ENCODE assay signal across 8 cellular contexts in genomic region chr9:91193658-91194391, GRCh38.
A peak's percentile ranks its signal among the peaks of the same experiment; 100 is the strongest.
DNase-seq lines count a peak whose midpoint lies in the region; ATAC-seq and TF ChIP-seq lines count a peak whose summit lies in the region.

No MANE protein-coding gene starts in this region.

- H3K27ac ChIP-seq in neutrophil (peak overlapping the region; percentile 74), subcutaneous abdominal adipose tissue (ENCODE audit: low read depth, low read length) (peak overlapping the region; percentile 100)

- no peaks in the 10 kb centered on the region for H3K9me3 ChIP-seq in BE2C
- H3K9me3 ChIP-seq in neutrophil: no peaks in the 10 kb centered on the region
- H3K9me3 ChIP-seq in subcutaneous abdominal adipose tissue (ENCODE audit: control insufficient read depth in 5 of 5, low read length in 5 of 5): no peaks in the 10 kb centered on the region

- peak overlapping the region; percentile 86 to 97 (median 95) for H3K9ac ChIP-seq in subcutaneous abdominal adipose tissue (ENCODE audit: low read length in 5 of 5)

- peak; percentile 61 for ATAC-seq in GM19328 (IDR thresholded peaks at IDR 0.05; ENCODE audit: unreplicated experiment)

- H3K4me3 ChIP-seq in BE2C (ENCODE audit: low read depth, low read length) (peak overlapping the region; percentile 69), neutrophil (ENCODE audit: low read depth in 1 of 2, low read length in 1 of 2) (peak overlapping the region; percentile 68 to 72), subcutaneous abdominal adipose tissue (ENCODE audit: low read depth in 1 of 5, low read length in 5 of 5) (peak overlapping the region; percentile 59 to 74 (median 63))

- H3K36me3 ChIP-seq in BE2C (no peaks in the 10 kb centered on the region), neutrophil (no peaks in the 10 kb centered on the region), subcutaneous abdominal adipose tissue (ENCODE audit: control insufficient read depth in 5 of 5, insufficient read depth in 5 of 5, low read length in 5 of 5) (no peaks in the 10 kb centered on the region)

- TF ChIP-seq CTCF in BE2C (IDR thresholded peaks at IDR 0.05; ENCODE audit: low read depth, low read length) (no peak), neutrophil (IDR thresholded peaks at IDR 0.05) (no peak)

- H3K27me3 ChIP-seq in BE2C (no peaks in the 10 kb centered on the region), neutrophil (peaks cover 24% of the 10 kb centered on the region), subcutaneous abdominal adipose tissue (ENCODE audit: control insufficient read depth in 5 of 5, insufficient read depth in 4 of 5, low read length in 5 of 5) (no peaks in the 10 kb centered on the region)

- peak; percentile 65 for DNase-seq in BE2C
- peak; percentile 89 for DNase-seq in HK-2 (ENCODE audit: unreplicated experiment)
- DNase-seq in SIG-M5 treated with dmso at 0.1 percent for 504 hours (lab: John Stamatoyannopoulos, UW; ENCODE audit: unreplicated experiment): peak; percentile 70
- peak; percentile 29 to 47 (median 46) for DNase-seq in activated naive CD4-positive, alpha-beta T cell (lab: John Stamatoyannopoulos, UW)
- peak; percentile 54 for DNase-seq in germinal center (ENCODE audit: low spot score)

- H3K4me1 ChIP-seq in BE2C (peaks cover 6% of the 10 kb centered on the region; the same call in 1 of the 2 replicates), neutrophil (ENCODE audit: control insufficient read depth in 1 of 2, insufficient read depth in 1 of 2, low read depth in 1 of 2, low read length in 1 of 2) (peaks cover 33 to 55% of the 10 kb centered on the region in 2 experiments), subcutaneous abdominal adipose tissue (ENCODE audit: control insufficient read depth in 5 of 5, insufficient read depth in 5 of 5, low read length in 5 of 5) (peaks cover 12 to 72% (median 57%) of the 10 kb centered on the region in 5 donors)

Comparison
In these comparisons a context has a peak if more than half of its experiments do, and no peak if none do; other contexts are left out.
1. Peak in every context shown above with its lines: DNase-seq, ATAC-seq, H3K4me3 ChIP-seq and H3K27ac ChIP-seq.